1 cellular context compared by ENCODE assay signal in genomic region chr1:76868154-76868882, GRCh38.
A peak's percentile ranks its signal among the peaks of the same experiment; 100 is the strongest.
TF ChIP-seq lines count a peak whose summit lies in the region.

No MANE protein-coding gene starts in this region.

TF ChIP-seq in HEK293, 187 proteins besides CTCF, POLR2A, EP300 and RAD21 (continued from another document):
- TF ChIP-seq ZBTB48 (tag by site-specific recombination; IDR thresholded peaks at IDR 0.05) (peak; percentile 29), ZNF626 (tag by site-specific recombination; IDR thresholded peaks at IDR 0.05) (no peak), BCL6B (tag by site-specific recombination; IDR thresholded peaks at IDR 0.05) (no peak), PRDM10 (tag by site-specific recombination; IDR thresholded peaks at IDR 0.05) (peak; percentile 66)
